In the genomic region with DNA sequence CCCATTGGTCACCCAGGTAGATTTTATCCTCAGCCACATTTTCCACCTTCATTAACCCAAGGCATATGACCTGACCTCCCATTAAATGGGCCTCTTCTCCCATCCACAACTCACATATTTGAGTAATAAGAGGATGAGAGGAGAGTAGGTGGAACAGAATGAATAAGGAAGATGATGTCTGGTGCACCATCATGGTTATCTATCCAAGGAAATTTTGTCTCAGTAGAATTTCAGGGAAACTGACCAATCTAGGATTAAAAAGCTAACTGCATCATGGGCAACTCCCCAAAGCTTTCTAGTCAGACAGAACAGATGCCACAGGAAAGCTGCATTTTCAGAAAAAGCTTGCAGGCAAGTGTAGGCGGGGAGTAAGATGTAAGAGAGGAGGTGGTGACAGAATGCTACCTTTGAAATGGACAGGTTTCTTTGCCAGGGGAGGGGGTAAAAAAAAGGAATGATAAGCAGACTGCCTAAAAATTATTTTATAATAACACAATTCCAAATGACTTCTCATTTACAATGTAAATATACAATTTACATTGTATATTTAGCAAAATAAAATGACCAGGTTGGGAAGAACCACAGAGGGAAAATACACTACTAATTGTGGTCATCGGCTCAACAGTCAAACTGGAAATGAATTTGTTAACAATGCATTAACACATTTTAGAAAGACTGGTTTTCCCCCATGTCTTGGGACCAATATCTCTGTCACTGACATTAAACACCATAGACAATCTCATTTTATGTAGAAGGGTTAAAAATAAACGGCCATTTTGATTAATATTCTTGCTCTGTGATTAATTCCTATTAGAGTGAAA, we compare ENCODE assay signal across 1 cellular context.
TF ChIP-seq lines count a peak whose summit lies in the region.

No MANE protein-coding gene starts in this region.

TF ChIP-seq in GM12878, 131 proteins besides CTCF, POLR2A, EP300 and RAD21 (continued from another document and continues in another):
- TF ChIP-seq, protein P1, sequence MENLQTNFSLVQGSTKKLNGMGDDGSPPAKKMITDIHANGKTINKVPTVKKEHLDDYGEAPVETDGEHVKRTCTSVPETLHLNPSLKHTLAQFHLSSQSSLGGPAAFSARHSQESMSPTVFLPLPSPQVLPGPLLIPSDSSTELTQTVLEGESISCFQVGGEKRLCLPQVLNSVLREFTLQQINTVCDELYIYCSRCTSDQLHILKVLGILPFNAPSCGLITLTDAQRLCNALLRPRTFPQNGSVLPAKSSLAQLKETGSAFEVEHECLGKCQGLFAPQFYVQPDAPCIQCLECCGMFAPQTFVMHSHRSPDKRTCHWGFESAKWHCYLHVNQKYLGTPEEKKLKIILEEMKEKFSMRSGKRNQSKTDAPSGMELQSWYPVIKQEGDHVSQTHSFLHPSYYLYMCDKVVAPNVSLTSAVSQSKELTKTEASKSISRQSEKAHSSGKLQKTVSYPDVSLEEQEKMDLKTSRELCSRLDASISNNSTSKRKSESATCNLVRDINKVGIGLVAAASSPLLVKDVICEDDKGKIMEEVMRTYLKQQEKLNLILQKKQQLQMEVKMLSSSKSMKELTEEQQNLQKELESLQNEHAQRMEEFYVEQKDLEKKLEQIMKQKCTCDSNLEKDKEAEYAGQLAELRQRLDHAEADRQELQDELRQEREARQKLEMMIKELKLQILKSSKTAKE (IDR thresholded peaks at IDR 0.05; ENCODE audit: low read depth, poor library complexity, severe bottlenecking) = no peak
- TF ChIP-seq BCL11A (IDR thresholded peaks at IDR 0.05; ENCODE audit: low read depth, low read length) = peak; percentile 47; the same call in 1 of the 2 replicates
- TF ChIP-seq, protein P2, sequence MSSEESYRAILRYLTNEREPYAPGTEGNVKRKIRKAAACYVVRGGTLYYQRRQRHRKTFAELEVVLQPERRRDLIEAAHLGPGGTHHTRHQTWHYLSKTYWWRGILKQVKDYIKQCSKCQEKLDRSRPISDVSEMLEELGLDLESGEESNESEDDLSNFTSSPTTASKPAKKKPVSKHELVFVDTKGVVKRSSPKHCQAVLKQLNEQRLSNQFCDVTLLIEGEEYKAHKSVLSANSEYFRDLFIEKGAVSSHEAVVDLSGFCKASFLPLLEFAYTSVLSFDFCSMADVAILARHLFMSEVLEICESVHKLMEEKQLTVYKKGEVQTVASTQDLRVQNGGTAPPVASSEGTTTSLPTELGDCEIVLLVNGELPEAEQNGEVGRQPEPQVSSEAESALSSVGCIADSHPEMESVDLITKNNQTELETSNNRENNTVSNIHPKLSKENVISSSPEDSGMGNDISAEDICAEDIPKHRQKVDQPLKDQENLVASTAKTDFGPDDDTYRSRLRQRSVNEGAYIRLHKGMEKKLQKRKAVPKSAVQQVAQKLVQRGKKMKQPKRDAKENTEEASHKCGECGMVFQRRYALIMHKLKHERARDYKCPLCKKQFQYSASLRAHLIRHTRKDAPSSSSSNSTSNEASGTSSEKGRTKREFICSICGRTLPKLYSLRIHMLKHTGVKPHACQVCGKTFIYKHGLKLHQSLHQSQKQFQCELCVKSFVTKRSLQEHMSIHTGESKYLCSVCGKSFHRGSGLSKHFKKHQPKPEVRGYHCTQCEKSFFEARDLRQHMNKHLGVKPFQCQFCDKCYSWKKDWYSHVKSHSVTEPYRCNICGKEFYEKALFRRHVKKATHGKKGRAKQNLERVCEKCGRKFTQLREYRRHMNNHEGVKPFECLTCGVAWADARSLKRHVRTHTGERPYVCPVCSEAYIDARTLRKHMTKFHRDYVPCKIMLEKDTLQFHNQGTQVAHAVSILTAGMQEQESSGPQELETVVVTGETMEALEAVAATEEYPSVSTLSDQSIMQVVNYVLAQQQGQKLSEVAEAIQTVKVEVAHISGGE (CRISPR knock-in tag; IDR thresholded peaks at IDR 0.05) = no peak
- TF ChIP-seq JUNB (IDR thresholded peaks at IDR 0.05) = no peak; the same call in 1 of the 2 replicates
- TF ChIP-seq, protein P3, sequence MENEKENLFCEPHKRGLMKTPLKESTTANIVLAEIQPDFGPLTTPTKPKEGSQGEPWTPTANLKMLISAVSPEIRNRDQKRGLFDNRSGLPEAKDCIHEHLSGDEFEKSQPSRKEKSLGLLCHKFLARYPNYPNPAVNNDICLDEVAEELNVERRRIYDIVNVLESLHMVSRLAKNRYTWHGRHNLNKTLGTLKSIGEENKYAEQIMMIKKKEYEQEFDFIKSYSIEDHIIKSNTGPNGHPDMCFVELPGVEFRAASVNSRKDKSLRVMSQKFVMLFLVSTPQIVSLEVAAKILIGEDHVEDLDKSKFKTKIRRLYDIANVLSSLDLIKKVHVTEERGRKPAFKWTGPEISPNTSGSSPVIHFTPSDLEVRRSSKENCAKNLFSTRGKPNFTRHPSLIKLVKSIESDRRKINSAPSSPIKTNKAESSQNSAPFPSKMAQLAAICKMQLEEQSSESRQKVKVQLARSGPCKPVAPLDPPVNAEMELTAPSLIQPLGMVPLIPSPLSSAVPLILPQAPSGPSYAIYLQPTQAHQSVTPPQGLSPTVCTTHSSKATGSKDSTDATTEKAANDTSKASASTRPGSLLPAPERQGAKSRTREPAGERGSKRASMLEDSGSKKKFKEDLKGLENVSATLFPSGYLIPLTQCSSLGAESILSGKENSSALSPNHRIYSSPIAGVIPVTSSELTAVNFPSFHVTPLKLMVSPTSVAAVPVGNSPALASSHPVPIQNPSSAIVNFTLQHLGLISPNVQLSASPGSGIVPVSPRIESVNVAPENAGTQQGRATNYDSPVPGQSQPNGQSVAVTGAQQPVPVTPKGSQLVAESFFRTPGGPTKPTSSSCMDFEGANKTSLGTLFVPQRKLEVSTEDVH (IDR thresholded peaks at IDR 0.05; ENCODE audit: low read depth, partially characterized antibody) = no peak
- peak; percentile 17; the same call in 1 of the 2 replicates for TF ChIP-seq ZNF207 (IDR thresholded peaks at IDR 0.05; ENCODE audit: borderline replicate concordance)
- no peak for TF ChIP-seq NRF1 (conservative IDR thresholded peaks at IDR 0.05; ENCODE audit: low read depth, low read length)
- TF ChIP-seq NR2C1 (IDR thresholded peaks at IDR 0.05) = no peak
- TF ChIP-seq ATF7 (IDR thresholded peaks at IDR 0.05; ENCODE audit: low read depth) = peak; percentile 75
- TF ChIP-seq YBX1 (IDR thresholded peaks at IDR 0.05) = no peak
- TF ChIP-seq BHLHE40 (IDR thresholded peaks at IDR 0.05; ENCODE audit: borderline replicate concordance in 1 of 2, low read depth in 2 of 2, low read length in 1 of 2) = no peak
- TF ChIP-seq, protein P4, sequence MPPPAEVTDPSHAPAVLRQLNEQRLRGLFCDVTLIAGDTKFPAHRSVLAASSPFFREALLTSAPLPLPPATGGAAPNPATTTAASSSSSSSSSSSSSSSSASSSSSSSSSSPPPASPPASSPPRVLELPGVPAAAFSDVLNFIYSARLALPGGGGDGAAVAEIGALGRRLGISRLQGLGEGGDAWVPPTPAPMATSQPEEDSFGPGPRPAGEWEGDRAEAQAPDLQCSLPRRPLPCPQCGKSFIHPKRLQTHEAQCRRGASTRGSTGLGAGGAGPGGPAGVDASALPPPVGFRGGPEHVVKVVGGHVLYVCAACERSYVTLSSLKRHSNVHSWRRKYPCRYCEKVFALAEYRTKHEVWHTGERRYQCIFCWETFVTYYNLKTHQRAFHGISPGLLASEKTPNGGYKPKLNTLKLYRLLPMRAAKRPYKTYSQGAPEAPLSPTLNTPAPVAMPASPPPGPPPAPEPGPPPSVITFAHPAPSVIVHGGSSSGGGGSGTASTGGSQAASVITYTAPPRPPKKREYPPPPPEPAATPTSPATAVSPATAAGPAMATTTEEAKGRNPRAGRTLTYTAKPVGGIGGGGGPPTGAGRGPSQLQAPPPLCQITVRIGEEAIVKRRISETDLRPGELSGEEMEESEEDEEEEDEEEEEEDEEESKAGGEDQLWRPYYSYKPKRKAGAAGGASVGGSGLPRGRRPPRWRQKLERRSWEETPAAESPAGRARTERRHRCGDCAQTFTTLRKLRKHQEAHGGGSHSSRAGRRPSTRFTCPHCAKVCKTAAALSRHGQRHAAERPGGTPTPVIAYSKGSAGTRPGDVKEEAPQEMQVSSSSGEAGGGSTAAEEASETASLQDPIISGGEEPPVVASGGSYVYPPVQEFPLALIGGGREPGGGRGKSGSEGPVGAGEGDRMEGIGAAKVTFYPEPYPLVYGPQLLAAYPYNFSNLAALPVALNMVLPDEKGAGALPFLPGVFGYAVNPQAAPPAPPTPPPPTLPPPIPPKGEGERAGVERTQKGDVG (CRISPR knock-in tag; IDR thresholded peaks at IDR 0.05) = no peak
- TF ChIP-seq, protein P5, sequence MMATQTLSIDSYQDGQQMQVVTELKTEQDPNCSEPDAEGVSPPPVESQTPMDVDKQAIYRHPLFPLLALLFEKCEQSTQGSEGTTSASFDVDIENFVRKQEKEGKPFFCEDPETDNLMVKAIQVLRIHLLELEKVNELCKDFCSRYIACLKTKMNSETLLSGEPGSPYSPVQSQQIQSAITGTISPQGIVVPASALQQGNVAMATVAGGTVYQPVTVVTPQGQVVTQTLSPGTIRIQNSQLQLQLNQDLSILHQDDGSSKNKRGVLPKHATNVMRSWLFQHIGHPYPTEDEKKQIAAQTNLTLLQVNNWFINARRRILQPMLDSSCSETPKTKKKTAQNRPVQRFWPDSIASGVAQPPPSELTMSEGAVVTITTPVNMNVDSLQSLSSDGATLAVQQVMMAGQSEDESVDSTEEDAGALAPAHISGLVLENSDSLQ (IDR thresholded peaks at IDR 0.05) = 0 out of 2 replicates have a peak, but pooled peaks have one; percentile 9
- TF ChIP-seq RCOR1 (conservative IDR thresholded peaks at IDR 0.05; ENCODE audit: low read depth, low read length) = no peak
- no peak; the same call in none of the 2 replicates for TF ChIP-seq NR2F1 (conservative IDR thresholded peaks at IDR 0.05)
- TF ChIP-seq BMI1 (IDR thresholded peaks at IDR 0.05; ENCODE audit: borderline replicate concordance) = peak; percentile 53; the same call in 1 of the 2 replicates
- no peak for TF ChIP-seq CREB1 (IDR thresholded peaks at IDR 0.05; ENCODE audit: low read depth)
- TF ChIP-seq YY1 (IDR thresholded peaks at IDR 0.05; ENCODE audit: low read depth, low read length) = no peak
- no peak for TF ChIP-seq RB1 (IDR thresholded peaks at IDR 0.05; ENCODE audit: borderline replicate concordance)
- TF ChIP-seq NFXL1 (IDR thresholded peaks at IDR 0.05; ENCODE audit: borderline replicate concordance) = no peak
- TF ChIP-seq IKZF1 (conservative IDR thresholded peaks at IDR 0.05) = peak; percentile 76
- TF ChIP-seq FOXM1 (IDR thresholded peaks at IDR 0.05; ENCODE audit: low read depth, low read length) = no peak
- no peak for TF ChIP-seq CEBPB (IDR thresholded peaks at IDR 0.05; ENCODE audit: borderline replicate concordance in 1 of 2, low read depth in 2 of 2, low read length in 2 of 2)
- TF ChIP-seq, protein P6, sequence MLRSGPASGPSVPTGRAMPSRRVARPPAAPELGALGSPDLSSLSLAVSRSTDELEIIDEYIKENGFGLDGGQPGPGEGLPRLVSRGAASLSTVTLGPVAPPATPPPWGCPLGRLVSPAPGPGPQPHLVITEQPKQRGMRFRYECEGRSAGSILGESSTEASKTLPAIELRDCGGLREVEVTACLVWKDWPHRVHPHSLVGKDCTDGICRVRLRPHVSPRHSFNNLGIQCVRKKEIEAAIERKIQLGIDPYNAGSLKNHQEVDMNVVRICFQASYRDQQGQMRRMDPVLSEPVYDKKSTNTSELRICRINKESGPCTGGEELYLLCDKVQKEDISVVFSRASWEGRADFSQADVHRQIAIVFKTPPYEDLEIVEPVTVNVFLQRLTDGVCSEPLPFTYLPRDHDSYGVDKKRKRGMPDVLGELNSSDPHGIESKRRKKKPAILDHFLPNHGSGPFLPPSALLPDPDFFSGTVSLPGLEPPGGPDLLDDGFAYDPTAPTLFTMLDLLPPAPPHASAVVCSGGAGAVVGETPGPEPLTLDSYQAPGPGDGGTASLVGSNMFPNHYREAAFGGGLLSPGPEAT (IDR thresholded peaks at IDR 0.05; ENCODE audit: low read depth) = peak; percentile 95
- TF ChIP-seq, protein P7, sequence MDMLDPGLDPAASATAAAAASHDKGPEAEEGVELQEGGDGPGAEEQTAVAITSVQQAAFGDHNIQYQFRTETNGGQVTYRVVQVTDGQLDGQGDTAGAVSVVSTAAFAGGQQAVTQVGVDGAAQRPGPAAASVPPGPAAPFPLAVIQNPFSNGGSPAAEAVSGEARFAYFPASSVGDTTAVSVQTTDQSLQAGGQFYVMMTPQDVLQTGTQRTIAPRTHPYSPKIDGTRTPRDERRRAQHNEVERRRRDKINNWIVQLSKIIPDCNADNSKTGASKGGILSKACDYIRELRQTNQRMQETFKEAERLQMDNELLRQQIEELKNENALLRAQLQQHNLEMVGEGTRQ (IDR thresholded peaks at IDR 0.05; ENCODE audit: borderline replicate concordance, low read depth, low read length) = no peak
- TF ChIP-seq, protein P8, sequence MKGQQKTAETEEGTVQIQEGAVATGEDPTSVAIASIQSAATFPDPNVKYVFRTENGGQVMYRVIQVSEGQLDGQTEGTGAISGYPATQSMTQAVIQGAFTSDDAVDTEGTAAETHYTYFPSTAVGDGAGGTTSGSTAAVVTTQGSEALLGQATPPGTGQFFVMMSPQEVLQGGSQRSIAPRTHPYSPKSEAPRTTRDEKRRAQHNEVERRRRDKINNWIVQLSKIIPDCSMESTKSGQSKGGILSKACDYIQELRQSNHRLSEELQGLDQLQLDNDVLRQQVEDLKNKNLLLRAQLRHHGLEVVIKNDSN (IDR thresholded peaks at IDR 0.05; ENCODE audit: borderline replicate concordance, extremely low read length, insufficient read depth, low read depth, low read length) = no peak
- TF ChIP-seq TCF3 (IDR thresholded peaks at IDR 0.05; ENCODE audit: borderline replicate concordance, insufficient read depth, low read depth, low read length) = no peak
- no peak for TF ChIP-seq NR2C2 (IDR thresholded peaks at IDR 0.05; ENCODE audit: borderline replicate concordance, control insufficient read depth, insufficient read length, low read depth)
- TF ChIP-seq RBBP5 (conservative IDR thresholded peaks at IDR 0.05) = no peak
- TF ChIP-seq, protein P9, sequence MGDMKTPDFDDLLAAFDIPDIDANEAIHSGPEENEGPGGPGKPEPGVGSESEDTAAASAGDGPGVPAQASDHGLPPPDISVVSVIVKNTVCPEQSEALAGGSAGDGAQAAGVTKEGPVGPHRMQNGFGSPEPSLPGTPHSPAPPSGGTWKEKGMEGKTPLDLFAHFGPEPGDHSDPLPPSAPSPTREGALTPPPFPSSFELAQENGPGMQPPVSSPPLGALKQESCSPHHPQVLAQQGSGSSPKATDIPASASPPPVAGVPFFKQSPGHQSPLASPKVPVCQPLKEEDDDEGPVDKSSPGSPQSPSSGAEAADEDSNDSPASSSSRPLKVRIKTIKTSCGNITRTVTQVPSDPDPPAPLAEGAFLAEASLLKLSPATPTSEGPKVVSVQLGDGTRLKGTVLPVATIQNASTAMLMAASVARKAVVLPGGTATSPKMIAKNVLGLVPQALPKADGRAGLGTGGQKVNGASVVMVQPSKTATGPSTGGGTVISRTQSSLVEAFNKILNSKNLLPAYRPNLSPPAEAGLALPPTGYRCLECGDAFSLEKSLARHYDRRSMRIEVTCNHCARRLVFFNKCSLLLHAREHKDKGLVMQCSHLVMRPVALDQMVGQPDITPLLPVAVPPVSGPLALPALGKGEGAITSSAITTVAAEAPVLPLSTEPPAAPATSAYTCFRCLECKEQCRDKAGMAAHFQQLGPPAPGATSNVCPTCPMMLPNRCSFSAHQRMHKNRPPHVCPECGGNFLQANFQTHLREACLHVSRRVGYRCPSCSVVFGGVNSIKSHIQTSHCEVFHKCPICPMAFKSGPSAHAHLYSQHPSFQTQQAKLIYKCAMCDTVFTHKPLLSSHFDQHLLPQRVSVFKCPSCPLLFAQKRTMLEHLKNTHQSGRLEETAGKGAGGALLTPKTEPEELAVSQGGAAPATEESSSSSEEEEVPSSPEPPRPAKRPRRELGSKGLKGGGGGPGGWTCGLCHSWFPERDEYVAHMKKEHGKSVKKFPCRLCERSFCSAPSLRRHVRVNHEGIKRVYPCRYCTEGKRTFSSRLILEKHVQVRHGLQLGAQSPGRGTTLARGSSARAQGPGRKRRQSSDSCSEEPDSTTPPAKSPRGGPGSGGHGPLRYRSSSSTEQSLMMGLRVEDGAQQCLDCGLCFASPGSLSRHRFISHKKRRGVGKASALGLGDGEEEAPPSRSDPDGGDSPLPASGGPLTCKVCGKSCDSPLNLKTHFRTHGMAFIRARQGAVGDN (IDR thresholded peaks at IDR 0.05) = peak; percentile 71
- no peak for TF ChIP-seq KDM1A (IDR thresholded peaks at IDR 0.05; ENCODE audit: borderline replicate concordance)
- no peak for TF ChIP-seq SIX5 (IDR thresholded peaks at IDR 0.05; ENCODE audit: low read depth, low read length, severe bottlenecking)
